ENCODE assay signal across 22 cellular contexts in the genomic region with DNA sequence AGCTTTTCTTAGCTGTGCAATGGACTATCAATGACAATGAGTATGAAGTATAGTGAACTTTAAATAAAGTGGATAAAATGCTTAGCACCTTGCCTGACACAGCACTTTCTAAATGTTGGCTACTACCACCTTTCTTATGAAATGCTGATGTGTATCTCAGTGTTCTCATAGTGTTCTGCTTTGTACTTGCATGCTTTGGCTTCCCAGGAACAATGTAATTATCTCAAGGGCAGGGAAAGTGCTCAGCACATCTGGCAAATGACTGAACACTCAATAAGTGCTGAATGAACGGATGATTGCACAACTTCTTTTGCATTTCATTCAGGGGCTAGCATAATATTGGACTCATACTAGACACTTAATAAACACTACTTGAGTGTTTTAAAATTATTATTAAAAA. TPM values are rescaled to one million over a fixed set of nuclear protein-coding genes. Genes with fewer than 3 reads are reported as not detected.
A peak's percentile ranks its signal among the peaks of the same experiment; 100 is the strongest.
DNase-seq lines count a peak whose midpoint lies in the region; ATAC-seq and TF ChIP-seq lines count a peak whose summit lies in the region.
"Had no signal": no experiment of that assay in that cellular context is flagged by ENCODE, and none has a peak within 500 bp of the region (broad histone marks: within the 10 kb centered on the region; RNA-seq: fewer than 3 reads in every experiment).

No MANE protein-coding gene starts in this region.

- no peaks in the 10 kb centered on the region for H3K4me1 ChIP-seq in OCI-LY7 (ENCODE audit: insufficient read depth, low read length, poor library complexity, severe bottlenecking)
- H3K4me1 ChIP-seq: A549, esophagus squamous epithelium, SJSA1, tibial artery had no signal

- H3K4me3 ChIP-seq in fibroblast of mammary gland (ENCODE audit: control insufficient read depth, low read depth, low read length), result no peak overlapping the region
- no peak overlapping the region for H3K4me3 ChIP-seq in OCI-LY7 (ENCODE audit: low read depth, low read length, poor library complexity, severe bottlenecking)
- H3K4me3 ChIP-seq: A549, esophagus squamous epithelium, SJSA1, tibial artery had no signal

- TF ChIP-seq CTCF in fibroblast of mammary gland (conservative IDR thresholded peaks at IDR 0.05; ENCODE audit: control insufficient read depth, insufficient read depth, low read depth, low read length) (no peak), OCI-LY7 (conservative IDR thresholded peaks at IDR 0.05; ENCODE audit: low read length) (no peak)

- no TSS peak for BruUV-seq in OCI-LY7 (replicated peaks; lab: Mats Ljungman, UMichigan)

- no peak overlapping the region for H2AFZ ChIP-seq in OCI-LY7 (ENCODE audit: low read length)

- POLR2A ChIA-PET in OCI-LY7 (lab: Charles Lee), result interaction anchor here (0.6 kb wide), 1 partner anchor 807 kb away, joined by 4 read pairs; no protein-coding TSS in a partner anchor

- no peaks in the 10 kb centered on the region for H3K79me2 ChIP-seq in OCI-LY7 (ENCODE audit: insufficient read depth, low read depth, low read length)

- peak; percentile 72 for ATAC-seq in Right ventricle myocardium inferior
- no peak for ATAC-seq in GM18867 (IDR thresholded peaks at IDR 0.05; ENCODE audit: unreplicated experiment)
- ATAC-seq: A549; stimulated activated memory B cell treated with anti-CD40 and anti-IgM and Interleukin-4, amounts not matched to agents 10 μg/mL and 1 μg/mL and 100 μg/mL, for 72 hours had no signal

- no peak for DNase-seq in Right ventricle myocardium inferior (ENCODE audit: missing footprints)
- DNase-seq in cardiac septum (ENCODE audit: low spot score), result no peak
- peak; percentile 17 for DNase-seq in NCI-H69 (lab: John Stamatoyannopoulos, UW)
- peak; percentile 92 for DNase-seq in fibroblast of mammary gland (ENCODE audit: low read depth)
- DNase-seq in stromal cell of bone marrow (ENCODE audit: low read depth), result peak; percentile 38
- no peak for DNase-seq in OCI-LY7 (ENCODE audit: low spot score)
- DNase-seq in NK-92 treated with Interleukin-12 subunit alpha and Interleukin-12 subunit beta, amount 100 ng/mL, for 24 hours (lab: John Stamatoyannopoulos, UW), result no peak
- DNase-seq: activated CD4-positive, CD25-positive, alpha-beta regulatory T cell; activated CD8-positive, alpha-beta memory T cell treated with anti-CD3 and anti-CD28 coated beads for 24 hours; activated naive CD8-positive, alpha-beta T cell treated with anti-CD3 and anti-CD28 coated beads, Interleukin-2, amount 10 ng/mL, durations not matched to agents 7 days and 5 days; caudate nucleus; CD4-positive, alpha-beta memory T cell; esophagus squamous epithelium; NCI-H1930; NCI-H510A; tibial artery had no signal

- H3K9me3 ChIP-seq in OCI-LY7 (ENCODE audit: low read length), result no peaks in the 10 kb centered on the region
- H3K9me3 ChIP-seq: A549, esophagus squamous epithelium, SJSA1, tibial artery had no signal

- no peaks in the 10 kb centered on the region for H4K20me1 ChIP-seq in OCI-LY7 (ENCODE audit: insufficient read depth, low read length)

- H3K36me3 ChIP-seq in OCI-LY7 (ENCODE audit: insufficient read depth, low read length), result no peaks in the 10 kb centered on the region
- H3K36me3 ChIP-seq: esophagus squamous epithelium, SJSA1, tibial artery had no signal

- H3K9me2 ChIP-seq in OCI-LY7 (ENCODE audit: insufficient read depth, low read length), result no peaks in the 10 kb centered on the region

- H3K27ac ChIP-seq in OCI-LY7 (ENCODE audit: low read depth, low read length, poor library complexity, severe bottlenecking), result no peak overlapping the region
- H3K27ac ChIP-seq: A549, esophagus squamous epithelium, SJSA1, tibial artery had no signal

- intact Hi-C loops in Right ventricle myocardium inferior (cut with DNase I) (no loop called here), cardiac septum (cut with DNase I) (no loop called here), OCI-LY7 (cut with micrococcal nuclease; ENCODE audit: unreplicated experiment) (no loop called here)

- H3K4me2 ChIP-seq in OCI-LY7 (ENCODE audit: low read length), result no peak overlapping the region
- H3K4me2 ChIP-seq: A549 had no signal

- CTCF ChIA-PET in OCI-LY7 (lab: Charles Lee; ENCODE audit: unreplicated experiment), result no interaction called here

RNA-seq across cellular contexts. Expression of a gene that starts 28.2 kb away (rescaled TPM):
- total RNA-seq in Right ventricle myocardium inferior, result not detected
- total RNA-seq in cardiac septum, result not detected
- total RNA-seq in OCI-LY7 (2014; rRNA removed; shearing (Covaris generic)), result 0.22 TPM in 1 of 2 replicates, not detected in the other
- total RNA-seq in OCI-LY7 (2022), result not detected in 2 replicates
- total RNA-seq: activated naive CD8-positive, alpha-beta T cell treated with anti-CD3 and anti-CD28 coated beads, Interleukin-2, amount 10 ng/mL, durations not matched to agents 7 days and 5 days; CD4-positive, alpha-beta memory T cell; esophagus squamous epithelium; mononuclear cell; pulmonary artery endothelial cell; SJSA1 had no signal

Comparison
In these comparisons a context has a peak if more than half of its experiments do, and no peak if none do; other contexts are left out.
1. DNase-seq: peak in NCI-H69 (single experiment), fibroblast of mammary gland (single experiment) and stromal cell of bone marrow (single experiment); none in Right ventricle myocardium inferior (single experiment), cardiac septum (single experiment), OCI-LY7 (single experiment) and NK-92 treated with Interleukin-12 subunit alpha and Interleukin-12 subunit beta, amount 100 ng/mL, for 24 hours (single experiment).